Comparison of ENCODE assay signal across 22 cellular contexts in the genomic region with DNA sequence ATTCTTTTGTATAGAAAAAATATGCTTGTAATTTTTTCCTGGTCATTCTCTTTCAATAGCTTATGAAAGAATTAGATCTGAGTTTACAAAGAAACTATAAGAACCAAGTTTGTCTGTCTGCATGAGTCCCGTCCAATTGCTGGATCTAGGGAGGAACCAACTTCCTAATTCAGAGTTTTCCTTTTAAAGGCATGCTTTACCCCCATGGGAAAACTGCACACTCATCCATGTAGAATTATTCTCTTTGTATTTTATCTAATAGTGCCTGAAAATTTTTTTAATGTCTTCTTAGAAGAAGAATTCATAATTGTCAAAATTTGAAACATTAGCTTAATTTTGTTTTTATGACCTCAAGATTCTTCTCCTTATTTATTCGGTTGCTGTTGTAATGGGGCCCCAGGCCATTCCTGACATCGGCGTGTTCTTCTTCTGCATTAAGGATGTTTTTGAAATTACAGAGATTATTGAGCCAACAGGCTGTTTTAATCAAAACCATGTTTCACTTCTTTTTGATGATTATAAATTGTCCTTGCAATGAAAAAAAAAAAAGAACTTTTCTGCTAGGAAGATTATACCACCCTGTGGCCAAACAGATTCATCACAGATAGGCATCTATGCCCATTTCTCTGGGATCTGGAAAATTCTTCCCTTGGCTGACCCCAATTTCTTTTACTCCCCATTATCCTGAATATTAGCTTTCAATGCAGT.
A peak's percentile ranks its signal among the peaks of the same experiment; 100 is the strongest.
DNase-seq lines count a peak whose midpoint lies in the region; ATAC-seq and TF ChIP-seq lines count a peak whose summit lies in the region.
"Had no signal": no experiment of that assay in that cellular context is flagged by ENCODE, and none has a peak within 500 bp of the region (broad histone marks: within the 10 kb centered on the region; RNA-seq: fewer than 3 reads in every experiment).

No MANE protein-coding gene starts in this region.

- peak; percentile 5 for DNase-seq in GM04503 (ENCODE audit: low read depth)
- no peak for DNase-seq in OCI-LY7 (ENCODE audit: low spot score)
- DNase-seq in fibroblast of gingiva (ENCODE audit: low read depth): peak; percentile 26
- no peak for DNase-seq in sciatic nerve (ENCODE audit: low spot score)
- no peak for DNase-seq in foreskin fibroblast
- DNase-seq in NCI-H1105 (lab: John Stamatoyannopoulos, UW): no peak
- no peak for DNase-seq in activated CD4-positive, alpha-beta T cell treated with anti-CD3 and anti-CD28 coated beads for 36 hours
- DNase-seq: activated CD4-positive, alpha-beta T cell treated with anti-CD3 and anti-CD28 coated beads for 1 hour; activated effector memory CD4-positive, alpha-beta T cell treated with anti-CD3 and anti-CD28 coated beads, Interleukin-2, amount 50 U/mL, for 16 hours; CD8-positive, alpha-beta T cell; colonic mucosa; KBM-7; NCI-H1417; NCI-H226; Right ventricle myocardium superior; spleen; transverse colon had no signal

- POLR2A ChIA-PET in OCI-LY7 (lab: Charles Lee): no interaction called here
- POLR2A ChIA-PET in activated CD4-positive, alpha-beta T cell treated with anti-CD3 and anti-CD28 coated beads for 36 hours (lab: Charles Lee): no interaction called here

- H2AFZ ChIP-seq in OCI-LY7 (ENCODE audit: low read length): no peak overlapping the region
- H2AFZ ChIP-seq: parathyroid adenoma had no signal

- H4K20me1 ChIP-seq in OCI-LY7 (ENCODE audit: insufficient read depth, low read length): no peaks in the 10 kb centered on the region

- TF ChIP-seq CTCF in OCI-LY7 (conservative IDR thresholded peaks at IDR 0.05; ENCODE audit: low read length): peak; percentile 39; the same call in 1 of the 2 replicates
- no peak for TF ChIP-seq CTCF in foreskin fibroblast (IDR thresholded peaks at IDR 0.05; ENCODE audit: low read depth, low read length)

- no peak overlapping the region for H3K4me2 ChIP-seq in OCI-LY7 (ENCODE audit: low read length)

- H3K27me3 Mint-ChIP-seq in activated CD4-positive, alpha-beta T cell treated with anti-CD3 and anti-CD28 coated beads for 36 hours: no peaks in the 10 kb centered on the region

- H3K9me3 ChIP-seq in OCI-LY7 (ENCODE audit: low read length): no peaks in the 10 kb centered on the region
- H3K9me3 ChIP-seq: ascending aorta, colonic mucosa, transverse colon had no signal

- intact Hi-C loops in OCI-LY7 (cut with micrococcal nuclease; ENCODE audit: unreplicated experiment): no loop called here
- intact Hi-C loops in sciatic nerve (cut with DNase I): no loop called here
- intact Hi-C loops in activated CD4-positive, alpha-beta T cell treated with anti-CD3 and anti-CD28 coated beads for 36 hours (cut with DNase I, micrococcal nuclease): no loop called here

- CTCF ChIA-PET in OCI-LY7 (lab: Charles Lee; ENCODE audit: unreplicated experiment): no interaction called here
- CTCF ChIA-PET in activated CD4-positive, alpha-beta T cell treated with anti-CD3 and anti-CD28 coated beads for 36 hours (lab: Charles Lee): interaction anchor here (0.5 kb wide), 1 partner anchor 54 kb away, joined by 3 read pairs; no protein-coding TSS in a partner anchor

- BruUV-seq in OCI-LY7 (replicated peaks; lab: Mats Ljungman, UMichigan): no TSS peak

- H3K36me3 ChIP-seq in OCI-LY7 (ENCODE audit: insufficient read depth, low read length): no peaks in the 10 kb centered on the region
- H3K36me3 ChIP-seq: ascending aorta, colonic mucosa, spleen, transverse colon had no signal

- no peak overlapping the region for H3K4me3 ChIP-seq in OCI-LY7 (ENCODE audit: low read depth, low read length, poor library complexity, severe bottlenecking)
- H3K4me3 ChIP-seq in foreskin fibroblast (ENCODE audit: low read depth in 1 of 2, low read length in 2 of 2): no peak overlapping the region
- H3K4me3 ChIP-seq: ascending aorta, colonic mucosa, spleen, transverse colon had no signal

- H3K4me3 Mint-ChIP-seq in activated CD4-positive, alpha-beta T cell treated with anti-CD3 and anti-CD28 coated beads for 36 hours: no peak overlapping the region
- H3K4me3 Mint-ChIP-seq: CD8-positive, alpha-beta T cell; T-helper 2 cell treated with Interferon-gamma antibody and Interleukin-4, amounts not matched to agents 5 μg/mL and 100 μg/mL, for 36 hours had no signal

- H3K79me2 ChIP-seq in OCI-LY7 (ENCODE audit: insufficient read depth, low read depth, low read length): no peaks in the 10 kb centered on the region
- H3K79me2 ChIP-seq: parathyroid adenoma had no signal

- H3K27ac Mint-ChIP-seq in activated CD4-positive, alpha-beta T cell treated with anti-CD3 and anti-CD28 coated beads for 36 hours: no peak overlapping the region
- H3K27ac Mint-ChIP-seq: CD8-positive, alpha-beta T cell; T-helper 2 cell treated with Interferon-gamma antibody and Interleukin-4, amounts not matched to agents 5 μg/mL and 100 μg/mL, for 36 hours had no signal

- peak; percentile 45 for ATAC-seq in sciatic nerve
- no peak for ATAC-seq in activated CD4-positive, alpha-beta T cell treated with anti-CD3 and anti-CD28 coated beads for 36 hours
- ATAC-seq: CD8-positive, alpha-beta T cell; left lobe of liver had no signal

- H3K9me2 ChIP-seq in OCI-LY7 (ENCODE audit: insufficient read depth, low read length): no peaks in the 10 kb centered on the region

- peaks cover 6% of the 10 kb centered on the region for H3K9me3 Mint-ChIP-seq in activated CD4-positive, alpha-beta T cell treated with anti-CD3 and anti-CD28 coated beads for 36 hours (ENCODE audit: low read depth)
- H3K9me3 Mint-ChIP-seq: CD8-positive, alpha-beta T cell; T-helper 2 cell treated with Interferon-gamma antibody and Interleukin-4, amounts not matched to agents 5 μg/mL and 100 μg/mL, for 36 hours had no signal

- no peak overlapping the region for H3K27ac ChIP-seq in OCI-LY7 (ENCODE audit: low read depth, low read length, poor library complexity, severe bottlenecking)
- H3K27ac ChIP-seq: ascending aorta, colonic mucosa, epithelial cell of prostate, parathyroid adenoma, spleen, transverse colon had no signal

- H3K36me3 Mint-ChIP-seq in activated CD4-positive, alpha-beta T cell treated with anti-CD3 and anti-CD28 coated beads for 36 hours (ENCODE audit: low read depth): no peaks in the 10 kb centered on the region
- H3K36me3 Mint-ChIP-seq: CD8-positive, alpha-beta T cell had no signal

- H3K4me1 Mint-ChIP-seq in activated CD4-positive, alpha-beta T cell treated with anti-CD3 and anti-CD28 coated beads for 36 hours: peaks cover 23% of the 10 kb centered on the region

- no peaks in the 10 kb centered on the region for H3K4me1 ChIP-seq in OCI-LY7 (ENCODE audit: insufficient read depth, low read length, poor library complexity, severe bottlenecking)
- H3K4me1 ChIP-seq: ascending aorta, colonic mucosa, parathyroid adenoma, transverse colon had no signal

Comparison
In these comparisons a context has a peak if more than half of its experiments do, and no peak if none do; other contexts are left out.
1. DNase-seq: peak in GM04503 (single experiment) and fibroblast of gingiva (single experiment); none in OCI-LY7 (single experiment), sciatic nerve (single experiment), foreskin fibroblast (0 of 2), NCI-H1105 (single experiment) and activated CD4-positive, alpha-beta T cell treated with anti-CD3 and anti-CD28 coated beads for 36 hours (single experiment).